In the genomic region with DNA sequence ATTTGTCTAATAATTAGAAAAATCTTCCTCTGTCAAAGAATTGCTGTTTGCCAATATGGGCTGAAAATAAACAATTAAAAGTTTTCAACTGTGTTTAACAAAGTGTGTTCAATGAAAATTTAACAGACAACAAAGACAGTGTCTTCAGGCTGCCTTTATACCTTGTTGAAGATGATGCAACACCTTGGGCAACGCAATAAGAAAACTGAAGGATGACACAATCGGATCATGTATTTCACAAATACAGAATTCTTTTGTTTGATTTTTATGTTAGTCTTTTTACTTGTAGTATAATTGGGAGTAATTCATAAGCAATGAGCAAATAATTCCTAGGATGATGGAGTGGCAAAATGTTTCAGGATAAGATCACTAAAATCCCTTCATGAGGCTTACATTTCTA, we compare ENCODE assay signal across 24 cellular contexts. TPM values are rescaled to one million over a fixed set of nuclear protein-coding genes. Genes with fewer than 3 reads are reported as not detected.
DNase-seq lines count a peak whose midpoint lies in the region; ATAC-seq, FAIRE-seq and TF ChIP-seq lines count a peak whose summit lies in the region.
"Had no signal": no experiment of that assay in that cellular context is flagged by ENCODE, and none has a peak within 500 bp of the region (broad histone marks: within the 10 kb centered on the region; RNA-seq: fewer than 3 reads in every experiment).

No MANE protein-coding gene starts in this region.

- H3K79me2 ChIP-seq in GM23338 (replicated peaks; ENCODE audit: insufficient read depth): peaks cover 99% of the 10 kb centered on the region
- H3K79me2 ChIP-seq in K562 (ENCODE audit: control insufficient read depth, insufficient read depth, low read length): no peaks in the 10 kb centered on the region
- H3K79me2 ChIP-seq in parathyroid adenoma: peaks cover 15% of the 10 kb centered on the region

- FAIRE-seq in K562 (lab: Jason Lieb, UNC): no peak
- FAIRE-seq: GM12891 had no signal

- H4K20me1 ChIP-seq in GM23338 (replicated peaks; ENCODE audit: insufficient read depth) (no peaks in the 10 kb centered on the region), IMR-90 (ENCODE audit: insufficient read depth, low read length) (no peaks in the 10 kb centered on the region), K562 (replicated peaks; ENCODE audit: control insufficient read depth, insufficient read depth, low read length) (no peaks in the 10 kb centered on the region)
- H4K20me1 ChIP-seq: BLaER1 had no signal

- H2AFZ ChIP-seq in GM23338 (no peak overlapping the region), IMR-90 (replicated peaks; ENCODE audit: low read length, poor library complexity) (no peak overlapping the region), K562 (ENCODE audit: low read depth, low read length) (no peak overlapping the region), parathyroid adenoma (no peak overlapping the region)

- in situ Hi-C loops in IMR-90 (cut with MboI; ENCODE audit: low sequenced_read_pairs) (loop anchor here (25.0 kb wide), 1 partner anchor 515 kb away; no protein-coding TSS in a partner anchor), K562 (cut with MboI) (no loop called here)

- peak overlapping the region; percentile 30; the same call in 1 of the 2 replicates for H3K27ac ChIP-seq in GM23338 (ENCODE audit: low read depth)
- no peak overlapping the region for H3K27ac ChIP-seq in IMR-90 (ENCODE audit: insufficient read depth, low read length)
- H3K27ac ChIP-seq in K562 (ENCODE audit: extremely low read depth, low read depth, low read length): no peak overlapping the region
- H3K27ac ChIP-seq in parathyroid adenoma: peak overlapping the region; percentile 2
- H3K27ac ChIP-seq in SJCRH30: no peak overlapping the region
- H3K27ac ChIP-seq in ascending aorta: no peak overlapping the region
- H3K27ac ChIP-seq: BLaER1, SJSA1 had no signal

- H3K4me3 ChIP-seq in GM23338 (no peak overlapping the region), IMR-90 (ENCODE audit: insufficient read depth, low read depth, low read length) (no peak overlapping the region), K562 (no peak overlapping the region), parathyroid adenoma (ENCODE audit: low read depth, low read length) (no peak overlapping the region), SJCRH30 (no peak overlapping the region), ascending aorta (no peak overlapping the region)
- H3K4me3 ChIP-seq: BLaER1, SJSA1 had no signal

- no peak overlapping the region for H2BK15ac ChIP-seq in IMR-90 (ENCODE audit: low read depth, low read length)

- no CpG with 5 or more reads among the region's 2 CpGs for WGBS in IMR-90 (ENCODE audit: extremely low coverage in 2 of 2, insufficient read length in 1 of 2), 2 experiments
- WGBS in K562 (ENCODE audit: insufficient coverage, low coverage, missing lambda C conversion rate): 0% methylated on average over 2 of the region's 2 CpGs

- H2AK5ac ChIP-seq in IMR-90 (ENCODE audit: low read depth, low read length): no peak overlapping the region

- no peak overlapping the region for H3K4ac ChIP-seq in IMR-90 (ENCODE audit: low read depth, low read length)

- H3K27me3 ChIP-seq in GM23338 (ENCODE audit: insufficient read depth) (no peaks in the 10 kb centered on the region), IMR-90 (ENCODE audit: control insufficient read depth, insufficient read depth, low read length) (no peaks in the 10 kb centered on the region), K562 (ENCODE audit: control insufficient read depth in 2 of 2, insufficient read depth in 2 of 2, low read length in 2 of 2) (no peaks in the 10 kb centered on the region; a peak in 2 of 5 replicates), parathyroid adenoma (ENCODE audit: control insufficient read depth, insufficient read depth, low read length) (no peaks in the 10 kb centered on the region), SJCRH30 (no peaks in the 10 kb centered on the region), ascending aorta (no peaks in the 10 kb centered on the region)
- H3K27me3 ChIP-seq: BLaER1, SJSA1 had no signal

- H3K9me3 Mint-ChIP-seq in GM23338: no peaks in the 10 kb centered on the region
- H3K9me3 Mint-ChIP-seq: CD4-positive, alpha-beta T cell had no signal

- no peak for TF ChIP-seq EP300 in K562 (IDR thresholded peaks at IDR 0.05; ENCODE audit: low read length)

- H3K4me1 Mint-ChIP-seq in GM23338: peaks cover 42% of the 10 kb centered on the region

- no peak overlapping the region for H2BK120ac ChIP-seq in IMR-90 (ENCODE audit: low read depth, low read length)

- intact Hi-C loops in IMR-90 (cut with micrococcal nuclease) (no loop called here), K562 (cut with micrococcal nuclease) (no loop called here), ascending aorta (cut with DNase I) (no loop called here)

- H3K23ac ChIP-seq in IMR-90 (ENCODE audit: low read depth, low read length): no peak overlapping the region

- H3K9ac ChIP-seq in IMR-90 (ENCODE audit: low read depth, low read length) (no peak overlapping the region), K562 (ENCODE audit: insufficient read depth in 1 of 2, low read depth in 2 of 2, low read length in 2 of 2) (no peak overlapping the region), parathyroid adenoma (no peak overlapping the region)
- H3K9ac ChIP-seq: BLaER1 had no signal

- no peak overlapping the region for H2BK5ac ChIP-seq in IMR-90 (ENCODE audit: low read depth, low read length, poor library complexity, severe bottlenecking)

- H3K4me2 ChIP-seq in GM23338: no peak overlapping the region
- no peak overlapping the region for H3K4me2 ChIP-seq in IMR-90 (ENCODE audit: low read depth, low read length)
- no peak overlapping the region for H3K4me2 ChIP-seq in K562 (ENCODE audit: insufficient read depth, low read length)
- H3K4me2 ChIP-seq in parathyroid adenoma (ENCODE audit: low read length): no peak overlapping the region
- H3K4me2 ChIP-seq: BLaER1 had no signal

- no peak for TF ChIP-seq CTCF in GM23338 (conservative IDR thresholded peaks at IDR 0.05; ENCODE audit: low read depth in 2 of 2)
- no peak for TF ChIP-seq CTCF in IMR-90 (conservative IDR thresholded peaks at IDR 0.05; ENCODE audit: low read depth, low read length)
- no peak for TF ChIP-seq CTCF in K562 (IDR thresholded peaks at IDR 0.05 in 2 of 3, conservative IDR thresholded peaks at IDR 0.05 in 1 of 3; ENCODE audit: insufficient read depth in 2 of 3, low read depth in 1 of 3, low read length in 3 of 3)
- TF ChIP-seq CTCF in parathyroid adenoma (IDR thresholded peaks at IDR 0.05): no peak
- TF ChIP-seq CTCF in ascending aorta (IDR thresholded peaks at IDR 0.05): no peak

- no peaks in the 10 kb centered on the region for H3F3A ChIP-seq in GM23338 (replicated peaks; ENCODE audit: low read depth)

- CTCF ChIA-PET in IMR-90 (lab: Yijun Ruan, JAX): no interaction called here
- CTCF ChIA-PET in K562 (lab: Yijun Ruan, JAX; ENCODE audit: low intra/inter-chr PET ratio): no interaction called here

- no peaks in the 10 kb centered on the region for H3K9me2 ChIP-seq in GM23338 (ENCODE audit: insufficient read depth)

- no peak overlapping the region for H4K91ac ChIP-seq in IMR-90 (ENCODE audit: insufficient read depth, low read depth, low read length)

- H3K36me3 ChIP-seq in GM23338 (ENCODE audit: insufficient read depth): no peaks in the 10 kb centered on the region
- H3K36me3 ChIP-seq in IMR-90 (ENCODE audit: control insufficient read depth, insufficient read depth, low read length): no peaks in the 10 kb centered on the region
- no peaks in the 10 kb centered on the region for H3K36me3 ChIP-seq in K562 (ENCODE audit: control insufficient read depth, insufficient read depth, low read length)
- no peaks in the 10 kb centered on the region for H3K36me3 ChIP-seq in parathyroid adenoma (ENCODE audit: control insufficient read depth, insufficient read depth, low read length)
- no peaks in the 10 kb centered on the region for H3K36me3 ChIP-seq in SJCRH30
- no peaks in the 10 kb centered on the region for H3K36me3 ChIP-seq in ascending aorta
- H3K36me3 ChIP-seq: BLaER1, SJSA1 had no signal

- peak overlapping the region; percentile 74 for H3K27ac Mint-ChIP-seq in GM23338
- H3K27ac Mint-ChIP-seq: CD4-positive, alpha-beta T cell; T-helper 17 cell had no signal

- no peak overlapping the region for H3K56ac ChIP-seq in IMR-90 (ENCODE audit: extremely low read depth, insufficient read depth, low read length)

- H3K79me1 ChIP-seq in IMR-90 (ENCODE audit: low read depth in 1 of 2, low read length in 2 of 2): peaks cover 0 to 6% of the 10 kb centered on the region in 2 experiments; a peak in 1 of 4 replicates

- no peak overlapping the region for H4K8ac ChIP-seq in IMR-90 (ENCODE audit: low read depth in 2 of 2, low read length in 2 of 2)

- TF ChIP-seq RAD21 in IMR-90 (IDR thresholded peaks at IDR 0.05; ENCODE audit: low read length) (no peak), K562 (CRISPR knock-in tag; conservative IDR thresholded peaks at IDR 0.05 in 1 of 2, IDR thresholded peaks at IDR 0.05 in 1 of 2) (no peak)

- peaks cover 35% of the 10 kb centered on the region for H3K4me1 ChIP-seq in GM23338 (ENCODE audit: insufficient read depth)
- peaks cover 8% of the 10 kb centered on the region; the same call in 1 of the 2 replicates for H3K4me1 ChIP-seq in IMR-90 (ENCODE audit: control insufficient read depth, insufficient read depth, low read length)
- H3K4me1 ChIP-seq in K562 (replicated peaks in 1 of 2; ENCODE audit: control insufficient read depth in 2 of 2, insufficient read depth in 2 of 2, low read length in 2 of 2): no peaks in the 10 kb centered on the region
- H3K4me1 ChIP-seq in parathyroid adenoma: peaks cover 40% of the 10 kb centered on the region
- peaks cover 9% of the 10 kb centered on the region for H3K4me1 ChIP-seq in SJCRH30
- H3K4me1 ChIP-seq in ascending aorta: peaks cover 0 to 4% of the 10 kb centered on the region in 2 donors

- H2AK9ac ChIP-seq in IMR-90 (replicated peaks; ENCODE audit: low read depth, low read length, poor library complexity): no peak overlapping the region

- TF ChIP-seq POLR2A in IMR-90 (IDR thresholded peaks at IDR 0.05; ENCODE audit: low read depth, low read length): no peak
- no peak for TF ChIP-seq POLR2A in K562 (conservative IDR thresholded peaks at IDR 0.05)

- H3K36me3 Mint-ChIP-seq in GM23338 (ENCODE audit: low read depth): peaks cover 8% of the 10 kb centered on the region; the same call in 2 of the 3 replicates

- no peak overlapping the region for H3K14ac ChIP-seq in IMR-90 (replicated peaks; ENCODE audit: low read depth, low read length)

- H3K27me3 Mint-ChIP-seq in GM23338 (ENCODE audit: insufficient read depth, low read depth, poor library complexity): peaks cover 1% of the 10 kb centered on the region

- DNase-seq in GM23338 (ENCODE audit: low spot score): no peak
- DNase-seq in IMR-90: no peak
- DNase-seq in K562 (ENCODE audit: extremely low read depth in 1 of 4, low spot score in 3 of 4): no peak
- no peak for DNase-seq in DMS153 (lab: John Stamatoyannopoulos, UW)
- DNase-seq in SJCRH30: no peak
- DNase-seq in ascending aorta (ENCODE audit: low spot score in 2 of 2): no peak
- DNase-seq: ACHN; CD4-positive, alpha-beta T cell; COR-L47; DMS 273 treated with DMSO at 0.1 percent for 48 hours; HCEC 1CT; KBM-7; NCI-H1417 treated with DMSO at 0.1 percent for 48 hours; NCI-H187 treated with DMSO at 0.1 percent for 48 hours; NCI-H2107; NCI-H226; NCI-H510A treated with DMSO at 0.1 percent for 48 hours; NCI-H748 treated with DMSO at 0.1 percent for 48 hours; T-helper 17 cell had no signal

- POLR2A ChIA-PET in IMR-90 (lab: Charles Lee; ENCODE audit: unreplicated experiment): no interaction called here
- POLR2A ChIA-PET in K562 (lab: Yijun Ruan, JAX): no interaction called here

- no peak overlapping the region for H3K18ac ChIP-seq in IMR-90 (ENCODE audit: low read depth, low read length)

- H4K5ac ChIP-seq in IMR-90 (ENCODE audit: low read depth, low read length): no peak overlapping the region

- dilution Hi-C loops in IMR-90 (cut with HindIII; ENCODE audit: low sequenced_read_pairs, unreplicated experiment): loop anchor here (25.0 kb wide), 1 partner anchor 215 kb away; the partner anchor contains the start of gene CHRNA1

- no peak overlapping the region for H2BK20ac ChIP-seq in IMR-90 (ENCODE audit: low read depth, low read length)

- no peak overlapping the region for H3K4me3 Mint-ChIP-seq in GM23338
- H3K4me3 Mint-ChIP-seq: CD4-positive, alpha-beta T cell; T-helper 17 cell had no signal

- 0 out of 2 replicates have a peak, but pooled peaks cover 3% of the 10 kb centered on the region for H3K9me1 ChIP-seq in IMR-90 (ENCODE audit: insufficient read depth, low read length)
- no peaks in the 10 kb centered on the region for H3K9me1 ChIP-seq in K562 (ENCODE audit: control insufficient read depth, insufficient read depth, low read length)

- no TSS peak for BruUV-seq in IMR-90 (replicated peaks; lab: Mats Ljungman, UMichigan)
- no TSS peak for BruUV-seq in K562 (replicated peaks; lab: Mats Ljungman, UMichigan)

- ATAC-seq in GM23338 (no peak), IMR-90 (ENCODE audit: low read depth) (no peak), K562 (no peak)
- ATAC-seq: Panc1, T-helper 17 cell had no signal

- H3K9me3 ChIP-seq in IMR-90 (ENCODE audit: control insufficient read depth, insufficient read depth, low read length): no peaks in the 10 kb centered on the region
- no peaks in the 10 kb centered on the region for H3K9me3 ChIP-seq in K562 (replicated peaks; ENCODE audit: control insufficient read depth, insufficient read depth, low read depth, low read length)
- no peaks in the 10 kb centered on the region for H3K9me3 ChIP-seq in parathyroid adenoma (ENCODE audit: control insufficient read depth, low read length)
- no peaks in the 10 kb centered on the region for H3K9me3 ChIP-seq in SJCRH30 (replicated peaks)
- H3K9me3 ChIP-seq in ascending aorta: no peaks in the 10 kb centered on the region
- H3K9me3 ChIP-seq: BLaER1, SJSA1 had no signal

RNA-seq across cellular contexts. Expression of gene CHN1, which starts 27.8 kb away (rescaled TPM):
- total RNA-seq in GM23338 (2014; rRNA removed; shearing (Covaris generic)): 30.2 and 36.5 TPM in 2 replicates
- polyA plus RNA-seq in GM23338 (2016; fragmentation: Nextera tagmentation; extraction: Ambion mirVana) (26.3 and 28.1 TPM in 2 replicates), IMR-90 (2012; rRNA removed) (65.3 and 66.9 TPM in 2 replicates), K562 (2011; rRNA removed) (0.64 and 1.2 TPM in 2 replicates), K562 (2014; fragmentation: Illumina TruSeq; extraction: Trizol) (0.54 and 1.5 TPM in 2 replicates), K562 (2014; fragmentation: Nextera tagmentation; extraction: Ambion mirVana) (under 1 TPM; 0.39 to 0.70 TPM), K562 (2014; rRNA removed) (0.17 and 1.8 TPM in 2 replicates)
- total RNA-seq in IMR-90 (2012; rRNA removed) (54.4 and 58.4 TPM in 2 replicates), K562 (2014; rRNA removed) (0.32 and 0.37 TPM in 2 replicates), K562 (2014; rRNA removed; fragmentation: Illumina TruSeq; extraction: Trizol) (0.67 and 0.87 TPM in 2 replicates), K562 (2015; rRNA removed; fragmentation: Illumina TruSeq; extraction: Trizol) (1.6 and 2.0 TPM in 2 replicates), K562 (2021) (0.94 and 1.4 TPM in 2 replicates), ascending aorta (7.8 TPM)
- polyA plus RNA-seq in IMR-90 (2012; cell fraction: cytosol; rRNA removed): 19.4 and 37.8 TPM in 2 replicates
- 4.6 and 47.5 TPM in 2 replicates for polyA plus RNA-seq in IMR-90 (2012; cell fraction: nucleus; rRNA removed; ENCODE audit: low replicate concordance)
- 0.40 and 0.60 TPM in 2 replicates for total RNA-seq in K562 (2011; cell fraction: chromatin; rRNA removed; ENCODE audit: low replicate concordance)
- not detected in 2 replicates for total RNA-seq in K562 (2011; cell fraction: nucleolus; rRNA removed)
- 0.99 TPM in 1 of 2 replicates, not detected in the other for total RNA-seq in K562 (2011; cell fraction: nucleoplasm; rRNA removed)
- 0.57 and 0.71 TPM in 2 replicates for polyA plus RNA-seq in K562 (2011; cell fraction: cytosol; rRNA removed)
- 0.67 and 1.2 TPM in 2 replicates for polyA plus RNA-seq in K562 (2011; cell fraction: nucleus; rRNA removed)
- polyA plus RNA-seq in K562 (2012): 0.80 and 1.2 TPM in 2 replicates
- polyA minus RNA-seq in K562 (2011; rRNA and poly(A)+ RNA removed): 1.5 and 2.5 TPM in 2 replicates
- 1.6 TPM in 1 of 2 replicates, not detected in the other for polyA minus RNA-seq in K562 (2011; cell fraction: cytosol; rRNA and poly(A)+ RNA removed)
- polyA minus RNA-seq in K562 (2011; cell fraction: nucleus; rRNA and poly(A)+ RNA removed): 0.89 and 1.3 TPM in 2 replicates
- total RNA-seq in SJCRH30 (2014; rRNA removed; shearing (Covaris generic)): 66.2 and 71.8 TPM in 2 replicates

Comparison
In these comparisons a context has a peak if more than half of its experiments do, and no peak if none do; other contexts are left out.
1. H3K27ac ChIP-seq: peak in GM23338 (single experiment) and parathyroid adenoma (single experiment); none in IMR-90 (single experiment), K562 (single experiment), SJCRH30 (single experiment) and ascending aorta (0 of 2).